In genomic region chrX:16436348-16437188, GRCh38 we compare ENCODE assay signal across 8 cellular contexts.
DNase-seq lines count a peak whose midpoint lies in the region; ATAC-seq and TF ChIP-seq lines count a peak whose summit lies in the region.

No MANE protein-coding gene starts in this region.

- H3K27ac Mint-ChIP-seq in activated T-cell treated with anti-CD3 and anti-CD28 coated beads, Interleukin-2, amount 50 U/mL, for 24 hours: no peak overlapping the region

- no peak overlapping the region for H3K23ac ChIP-seq in neuronal stem cell (ENCODE audit: low read depth, low read length, poor library complexity)

- H3K4me3 ChIP-seq in PC-3 (ENCODE audit: low read length) (no peak overlapping the region), neuronal stem cell (ENCODE audit: low read length in 2 of 2) (no peak overlapping the region)

- no peaks in the 10 kb centered on the region for H3K9me3 Mint-ChIP-seq in activated T-cell treated with anti-CD3 and anti-CD28 coated beads, Interleukin-2, amount 50 U/mL, for 24 hours

- H2BK12ac ChIP-seq in neuronal stem cell (ENCODE audit: low read length): no peak overlapping the region

- H3F3A ChIP-seq in PC-3 (ENCODE audit: low read length, unreplicated experiment): no peaks in the 10 kb centered on the region

- H2BK5ac ChIP-seq in neuronal stem cell (ENCODE audit: low read length): no peak overlapping the region

- H3K79me2 ChIP-seq in PC-3 (ENCODE audit: low read length): no peaks in the 10 kb centered on the region

- no peak overlapping the region for H3K18ac ChIP-seq in neuronal stem cell (ENCODE audit: low read length)

- peak; percentile 55 for DNase-seq in HS-27A (ENCODE audit: low read depth)
- DNase-seq in PC-3: peak; percentile 91
- peak; percentile 74 for DNase-seq in activated T-cell treated with anti-CD3 and anti-CD28 coated beads, Interleukin-2, amount 50 U/mL, for 24 hours
- DNase-seq in fibroblast of peridontal ligament (ENCODE audit: extremely low read depth): peak; percentile 72
- DNase-seq in neuronal stem cell (ENCODE audit: low spot score): peak; percentile 64
- DNase-seq in superior temporal gyrus (ENCODE audit: extremely low spot score): peak; percentile 86
- DNase-seq in cerebellar nuclear complex (lab: John Stamatoyannopoulos, UW): no peak

- H3K4me2 ChIP-seq in PC-3 (ENCODE audit: low read length) (0 out of 2 replicates have a peak overlapping the region, but pooled peaks have one; percentile 8), neuronal stem cell (ENCODE audit: insufficient read depth, low read length, poor library complexity, severe bottlenecking) (no peak overlapping the region)

- H3K9ac ChIP-seq in PC-3 (ENCODE audit: low read length) (peak overlapping the region; percentile 33; the same call in 1 of the 2 replicates), neuronal stem cell (ENCODE audit: low read depth, low read length, poor library complexity) (no peak overlapping the region)

- no peak overlapping the region for H3K4me3 Mint-ChIP-seq in activated T-cell treated with anti-CD3 and anti-CD28 coated beads, Interleukin-2, amount 50 U/mL, for 24 hours

- H3K36me3 Mint-ChIP-seq in activated T-cell treated with anti-CD3 and anti-CD28 coated beads, Interleukin-2, amount 50 U/mL, for 24 hours (ENCODE audit: low read depth): no peaks in the 10 kb centered on the region

- H3K36me3 ChIP-seq in PC-3 (ENCODE audit: low read depth, low read length) (no peaks in the 10 kb centered on the region), neuronal stem cell (replicated peaks in 1 of 2; ENCODE audit: control insufficient read depth in 2 of 2, insufficient read depth in 2 of 2, low read length in 2 of 2) (no peaks in the 10 kb centered on the region)

- H3K4ac ChIP-seq in neuronal stem cell (ENCODE audit: low read length): no peak overlapping the region

- intact Hi-C loops in PC-3 (cut with micrococcal nuclease): loop anchor here (1.0 to 10.0 kb wide), 3 partner anchors 166 to 502 kb away; no protein-coding TSS in a partner anchor

- TF ChIP-seq CTCF in GM12872 (IDR thresholded peaks at IDR 0.05; ENCODE audit: insufficient read depth, low read depth, low read length) (peak; percentile 68), PC-3 (conservative IDR thresholded peaks at IDR 0.05; ENCODE audit: low read depth, low read length) (peak; percentile 81)

- H3K9me3 ChIP-seq in PC-3 (ENCODE audit: low read length) (no peaks in the 10 kb centered on the region), neuronal stem cell (replicated peaks in 1 of 2; ENCODE audit: control insufficient read depth in 2 of 2, insufficient read depth in 1 of 2, low read depth in 1 of 2, low read length in 2 of 2) (no peaks in the 10 kb centered on the region)

- H3K4me1 ChIP-seq in PC-3 (ENCODE audit: insufficient read depth, low read length): peaks cover 3% of the 10 kb centered on the region; the same call in 1 of the 2 replicates
- no peaks in the 10 kb centered on the region for H3K4me1 ChIP-seq in neuronal stem cell (ENCODE audit: control insufficient read depth in 2 of 2, insufficient read depth in 1 of 2, low read depth in 1 of 2, low read length in 2 of 2)

- H3K14ac ChIP-seq in neuronal stem cell (ENCODE audit: low read length): no peak overlapping the region

- BruUV-seq in PC-3 (replicated peaks; lab: Mats Ljungman, UMichigan): no TSS peak

- H3K79me1 ChIP-seq in neuronal stem cell (ENCODE audit: low read depth, low read length): no peaks in the 10 kb centered on the region

- peak; percentile 95 for ATAC-seq in PC-3

- H4K91ac ChIP-seq in neuronal stem cell (ENCODE audit: low read depth, low read length, poor library complexity): no peak overlapping the region

- H4K8ac ChIP-seq in neuronal stem cell (ENCODE audit: low read depth, low read length): no peak overlapping the region

- H2AFZ ChIP-seq in PC-3 (ENCODE audit: low read length) (peak overlapping the region; percentile 78), neuronal stem cell (ENCODE audit: low read length) (peak overlapping the region; percentile 61)

- H3K27ac ChIP-seq in PC-3 (ENCODE audit: low read length) (0 out of 2 replicates have a peak overlapping the region, but pooled peaks have one; percentile 20), neuronal stem cell (replicated peaks; ENCODE audit: low read length) (no peak overlapping the region)

- H3K9me2 ChIP-seq in PC-3 (replicated peaks; ENCODE audit: low read length): no peaks in the 10 kb centered on the region

- H3K4me1 Mint-ChIP-seq in activated T-cell treated with anti-CD3 and anti-CD28 coated beads, Interleukin-2, amount 50 U/mL, for 24 hours (ENCODE audit: low read depth): peaks cover 17% of the 10 kb centered on the region

- no CpG with 5 or more reads among the region's 12 CpGs for WGBS in neuronal stem cell (ENCODE audit: extremely low coverage in 2 of 2, insufficient read length in 2 of 2, insufficient replicate concordance in 1 of 2), 2 donors

- CTCF ChIA-PET in PC-3 (lab: Charles Lee): interaction anchor here (0.6 to 1.2 kb wide), 6 partner anchors 47 to 314 kb away, joined by 3 to 11 read pairs (median 3); no protein-coding TSS in a partner anchor

- POLR2A ChIA-PET in PC-3 (lab: Charles Lee; ENCODE audit: unreplicated experiment): interaction anchor here (0.6 kb wide), 2 partner anchors 30 to 47 kb away, joined by 3 to 7 read pairs; no protein-coding TSS in a partner anchor

- no peak overlapping the region for H2AK5ac ChIP-seq in neuronal stem cell (ENCODE audit: low read depth, low read length)

- no peak overlapping the region for H2BK15ac ChIP-seq in neuronal stem cell (ENCODE audit: low read length)

- no peak overlapping the region for H2BK120ac ChIP-seq in neuronal stem cell (ENCODE audit: low read depth, low read length)

- no peaks in the 10 kb centered on the region for H4K20me1 ChIP-seq in PC-3 (ENCODE audit: low read length)

- peaks cover 53% of the 10 kb centered on the region for H3K27me3 Mint-ChIP-seq in activated T-cell treated with anti-CD3 and anti-CD28 coated beads, Interleukin-2, amount 50 U/mL, for 24 hours

- H3K27me3 ChIP-seq in PC-3 (ENCODE audit: low read length) (no peaks in the 10 kb centered on the region), neuronal stem cell (ENCODE audit: control insufficient read depth in 3 of 3, insufficient read depth in 3 of 3, low read depth in 1 of 3, low read length in 3 of 3) (no peaks in the 10 kb centered on the region)

Comparison
In these comparisons a context has a peak if more than half of its experiments do, and no peak if none do; other contexts are left out.
1. DNase-seq: peak in HS-27A (single experiment), PC-3 (single experiment), activated T-cell treated with anti-CD3 and anti-CD28 coated beads, Interleukin-2, amount 50 U/mL, for 24 hours (single experiment), fibroblast of peridontal ligament (single experiment), neuronal stem cell (single experiment) and superior temporal gyrus (single experiment); none in cerebellar nuclear complex (0 of 2).